In genomic region chr10:110644598-110645462, GRCh38 we compare ENCODE assay signal across 1 cellular context.
TF ChIP-seq lines count a peak whose summit lies in the region.

No MANE protein-coding gene starts in this region.

TF ChIP-seq in HepG2, 621 proteins besides CTCF, POLR2A, EP300 and RAD21 (continued from another document):
- TF ChIP-seq HNF1A (IDR thresholded peaks at IDR 0.05; ENCODE audit: low read depth) (no peak), HNF1A (CRISPR knock-in tag; IDR thresholded peaks at IDR 0.05; ENCODE audit: borderline replicate concordance) (no peak), ZNF784 (CRISPR knock-in tag; IDR thresholded peaks at IDR 0.05; ENCODE audit: borderline replicate concordance) (no peak), TRAFD1 (CRISPR knock-in tag; IDR thresholded peaks at IDR 0.05; ENCODE audit: borderline replicate concordance) (no peak), BATF2 (CRISPR knock-in tag; IDR thresholded peaks at IDR 0.05) (no peak), FOXP1 (IDR thresholded peaks at IDR 0.05) (no peak), FOXP1 (CRISPR knock-in tag; IDR thresholded peaks at IDR 0.05) (no peak), DDIT3 (CRISPR knock-in tag; IDR thresholded peaks at IDR 0.05) (no peak)
